Comparison of ENCODE assay signal across 10 cellular contexts in genomic region chr13:36850790-36851438, GRCh38. TPM values are rescaled to one million over a fixed set of nuclear protein-coding genes. Genes with fewer than 3 reads are reported as not detected.
DNase-seq lines count a peak whose midpoint lies in the region; ATAC-seq, FAIRE-seq and TF ChIP-seq lines count a peak whose summit lies in the region.
"Had no signal": no experiment of that assay in that cellular context is flagged by ENCODE, and none has a peak within 500 bp of the region (broad histone marks: within the 10 kb centered on the region; RNA-seq: fewer than 3 reads in every experiment).

No MANE protein-coding gene starts in this region.

- TF ChIP-seq CTCF in AG04449 (IDR thresholded peaks at IDR 0.05; ENCODE audit: insufficient read depth, low read length, missing control alignments) (peak; percentile 11), H1 (IDR thresholded peaks at IDR 0.05; ENCODE audit: control extremely low read depth in 1 of 3, insufficient read depth in 1 of 3, low read depth in 1 of 3, low read length in 3 of 3) (peak; percentile 56 to 74 (median 60)), omental fat pad (IDR thresholded peaks at IDR 0.05) (no peak), prostate gland (IDR thresholded peaks at IDR 0.05) (no peak)

- TF ChIP-seq POLR2A in H1 (IDR thresholded peaks at IDR 0.05; ENCODE audit: control extremely low read depth in 1 of 2, low read depth in 2 of 2, low read length in 2 of 2) = no peak
- TF ChIP-seq POLR2A in prostate gland (IDR thresholded peaks at IDR 0.05) = no peak

- FAIRE-seq in H1 (lab: Jason Lieb, UNC) = no peak

- H2BK12ac ChIP-seq in H1 (ENCODE audit: low read depth, low read length) = no peak overlapping the region

- H3K56ac ChIP-seq in H1 (replicated peaks; ENCODE audit: insufficient read length, low read depth, low read length) = no peak overlapping the region

- no peaks in the 10 kb centered on the region for H3K23me2 ChIP-seq in H1 (ENCODE audit: low read depth, low read length)

- no peak overlapping the region for H3K4me3 ChIP-seq in AG04449 (ENCODE audit: low read depth, low read length)
- H3K4me3 ChIP-seq in H1 (ENCODE audit: extremely low read depth in 1 of 4, insufficient read depth in 2 of 4, low read depth in 3 of 4, low read length in 4 of 4) = no peak overlapping the region
- H3K4me3 ChIP-seq in prostate gland = no peak overlapping the region

- no peaks in the 10 kb centered on the region for H3K79me1 ChIP-seq in H1 (ENCODE audit: low read depth, low read length)

- TF ChIP-seq RAD21 in H1 (IDR thresholded peaks at IDR 0.05 in 1 of 2, conservative IDR thresholded peaks at IDR 0.05 in 1 of 2; ENCODE audit: low read depth in 2 of 2, low read length in 2 of 2) = peak; percentile 74 to 78

- no peak overlapping the region for H2BK15ac ChIP-seq in H1 (ENCODE audit: low read length)

- H3K27me3 ChIP-seq in H1 (replicated peaks in 1 of 4; ENCODE audit: control insufficient read depth in 3 of 4, extremely low read depth in 1 of 4, insufficient read depth in 3 of 4, low read length in 3 of 4) (no peaks in the 10 kb centered on the region), prostate gland (replicated peaks; ENCODE audit: insufficient read depth) (no peaks in the 10 kb centered on the region)

- H3K4me1 ChIP-seq in H1 (replicated peaks in 1 of 4; ENCODE audit: control insufficient read depth in 3 of 4, insufficient read depth in 4 of 4, low read length in 3 of 4) (no peaks in the 10 kb centered on the region), prostate gland (replicated peaks) (no peaks in the 10 kb centered on the region)

- no peak overlapping the region for H4K5ac ChIP-seq in H1 (ENCODE audit: insufficient read length, low read depth, low read length)

- H4K91ac ChIP-seq in H1 (replicated peaks; ENCODE audit: insufficient read length, low read length) = no peak overlapping the region

- no peak overlapping the region for H3K18ac ChIP-seq in H1 (ENCODE audit: extremely low read depth, low read length)

- H3K4ac ChIP-seq in H1 (replicated peaks; ENCODE audit: insufficient read length, low read depth, low read length) = no peak overlapping the region

- intact Hi-C loops in prostate gland (cut with DNase I) = no loop called here

- H2BK120ac ChIP-seq in H1 (replicated peaks; ENCODE audit: low read depth, low read length) = no peak overlapping the region

- H2AK5ac ChIP-seq in H1 (ENCODE audit: low read depth, low read length) = no peak overlapping the region

- DNase-seq in AG04449 (ENCODE audit: low read depth, low spot score) (no peak), GDM1 (lab: John Stamatoyannopoulos, UW) (peak; percentile 45), NCI-H82 treated with DMSO at 0.1 percent for 48 hours (lab: John Stamatoyannopoulos, UW; ENCODE audit: unreplicated experiment) (peak; percentile 20), H1 (ENCODE audit: low read depth in 1 of 2, low spot score in 2 of 2) (peak in 1 of 2 experiments; percentile 82), NCI-H2227 (lab: John Stamatoyannopoulos, UW; ENCODE audit: unreplicated experiment) (no peak), omental fat pad (ENCODE audit: low spot score) (no peak), prostate gland (ENCODE audit: low spot score) (no peak)
- DNase-seq: foreskin fibroblast, occipital lobe had no signal

- POLR2A ChIA-PET in AG04449 (lab: Yijun Ruan, JAX) = no interaction called here
- POLR2A ChIA-PET in H1 (lab: Charles Lee; ENCODE audit: partially characterized antibody) = interaction anchor here (0.8 to 1.9 kb wide), 2 partner anchors 109 to 149 kb away, joined by 3 to 5 read pairs; no protein-coding TSS in a partner anchor

- H2AFZ ChIP-seq in H1 (ENCODE audit: low read length) = peak overlapping the region; percentile 51; the same call in 1 of the 2 replicates

- H4K20me1 ChIP-seq in H1 (replicated peaks in 1 of 2; ENCODE audit: control insufficient read depth in 1 of 2, insufficient read depth in 2 of 2, low read length in 2 of 2) = no peaks in the 10 kb centered on the region

- H3K27ac ChIP-seq in H1 (ENCODE audit: low read depth, low read length) = no peak overlapping the region
- H3K27ac ChIP-seq in prostate gland = no peak overlapping the region

- H3K4me2 ChIP-seq in H1 (ENCODE audit: insufficient read depth in 1 of 2, low read depth in 2 of 2, low read length in 2 of 2) = no peak overlapping the region

- no peaks in the 10 kb centered on the region for H3K79me2 ChIP-seq in H1 (ENCODE audit: control insufficient read depth in 1 of 2, insufficient read depth in 2 of 2, low read length in 2 of 2)

- 79% methylated on average over 13 of the region's 13 CpGs; no CpG with 5 or more reads in 1 of the 2 experiments for WGBS in H1 (ENCODE audit: extremely low coverage in 1 of 2, insufficient coverage in 1 of 2, insufficient read length in 1 of 2, insufficient replicate concordance in 2 of 2, low coverage in 1 of 2, low lambda C conversion rate in 2 of 2, missing lambda C conversion rate in 1 of 2), 2 experiments
- WGBS in prostate gland = 88% methylated on average over 13 of the region's 13 CpGs

- H3K9ac ChIP-seq in H1 (replicated peaks in 1 of 4; ENCODE audit: extremely low read depth in 1 of 4, low read depth in 3 of 4, low read length in 3 of 4) = no peak overlapping the region

- H4K8ac ChIP-seq in H1 (ENCODE audit: extremely low read depth, insufficient read depth, low read length) = no peak overlapping the region

- 0 out of 2 replicates have a peak overlapping the region, but pooled peaks have one; percentile 26 for H2BK5ac ChIP-seq in H1 (ENCODE audit: low read depth, low read length)

- no peak for ATAC-seq in HG03342 (IDR thresholded peaks at IDR 0.05; ENCODE audit: unreplicated experiment)
- ATAC-seq in omental fat pad (ENCODE audit: low FRiP score) = no peak

- H3K23ac ChIP-seq in H1 (ENCODE audit: insufficient read length) = no peak overlapping the region

- H3K36me3 ChIP-seq in H1 (ENCODE audit: control insufficient read depth in 2 of 4, insufficient read depth in 4 of 4, low read length in 3 of 4) = no peaks in the 10 kb centered on the region
- H3K36me3 ChIP-seq in prostate gland = no peaks in the 10 kb centered on the region

- H3K9me3 ChIP-seq in H1 (ENCODE audit: insufficient read depth in 2 of 2, low read depth in 1 of 2, low read length in 1 of 2) (no peaks in the 10 kb centered on the region), prostate gland (no peaks in the 10 kb centered on the region)

- no peak overlapping the region for H3K14ac ChIP-seq in H1 (ENCODE audit: insufficient read length)

- H2BK20ac ChIP-seq in H1 (ENCODE audit: low read length) = no peak overlapping the region

- CTCF ChIA-PET in AG04449 (lab: Yijun Ruan, JAX) (interaction anchor here (1.3 to 16.7 kb wide), 5 partner anchors 10 to 432 kb away, joined by 3 to 332 read pairs (median 4); no protein-coding TSS in a partner anchor), H1 (lab: Charles Lee; ENCODE audit: partially characterized antibody) (interaction anchor here (0.6 to 7.5 kb wide), 22 partner anchors 8 to 567 kb away, joined by 3 to 85 read pairs (median 3); no protein-coding TSS in a partner anchor)

- no peak for TF ChIP-seq EP300 in H1 (IDR thresholded peaks at IDR 0.05; ENCODE audit: borderline replicate concordance in 1 of 2, low read depth in 2 of 2, low read length in 2 of 2)

TF ChIP-seq in H1, 55 proteins besides CTCF, POLR2A, EP300 and RAD21:
- TF ChIP-seq CEBPB (IDR thresholded peaks at IDR 0.05; ENCODE audit: low read depth, low read length) = no peak

RNA-seq across cellular contexts. Expression of gene RFXAP, which starts 31.9 kb away (rescaled TPM):
- total RNA-seq in H1 (2021; fragmentation: NEBNext Ultra II Directional; extraction: Animal tissue kit (Norgen Biotek cat#: 25700)) = 11.5 and 13.5 TPM in 2 replicates
- 3.6 and 5.2 TPM in 2 replicates for polyA plus RNA-seq in H1 (2011; rRNA removed)
- polyA plus RNA-seq in H1 (2011; cell fraction: cytosol; rRNA removed) = 7.4 TPM
- 4.0 TPM for polyA plus RNA-seq in H1 (2011; cell fraction: nucleus; rRNA removed)
- 6.7 to 8.3 TPM (median 7.2 TPM) in 4 replicates for polyA plus RNA-seq in H1 (2012, experiment 1 of 2)
- 2.4 TPM for polyA plus RNA-seq in H1 (2012, experiment 2 of 2)
- polyA plus RNA-seq in H1 (2013, experiment 1 of 2) = 6.7 TPM
- polyA plus RNA-seq in H1 (2013, experiment 2 of 2) = 5.8 TPM
- polyA minus RNA-seq in H1 (2011; rRNA and poly(A)+ RNA removed) = 1.8 and 2.2 TPM in 2 replicates
- polyA minus RNA-seq in H1 (2011; cell fraction: cytosol; rRNA and poly(A)+ RNA removed) = 2.5 TPM
- 4.8 TPM for polyA minus RNA-seq in H1 (2011; cell fraction: nucleus; rRNA and poly(A)+ RNA removed)
- total RNA-seq in omental fat pad = 1 to 10 TPM; 2.2 to 5.2 (median 3.9) TPM
- 1 to 10 TPM; 4.3 to 4.9 TPM for total RNA-seq in prostate gland

Comparison
In these comparisons a context has a peak if more than half of its experiments do, and no peak if none do; other contexts are left out.
1. DNase-seq: peak in GDM1 (single experiment) and NCI-H82 treated with DMSO at 0.1 percent for 48 hours (single experiment); none in AG04449 (single experiment), NCI-H2227 (single experiment), omental fat pad (single experiment) and prostate gland (single experiment).
2. CTCF ChIP-seq: peak in AG04449 (single experiment) and H1 (3 of 3); none in omental fat pad (0 of 3) and prostate gland (0 of 4).